Comparison of ENCODE assay signal across 1 cellular context in genomic region chr17:74235040-74235581, GRCh38.
TF ChIP-seq lines count a peak whose summit lies in the region.

No MANE protein-coding gene starts in this region.

TF ChIP-seq in GM23338, 12 proteins besides CTCF, POLR2A, EP300 and RAD21 (continued from another document):
- TF ChIP-seq ZNF462 (CRISPR knock-in tag; IDR thresholded peaks at IDR 0.05), result no peak
TF ChIP-seq in GM23338: peak in this region for 0.
